ENCODE assay signal across 16 cellular contexts in genomic region chr2:6459138-6459537, GRCh38.
DNase-seq lines count a peak whose midpoint lies in the region; ATAC-seq lines count a peak whose summit lies in the region.
"Had no signal": no experiment of that assay in that cellular context is flagged by ENCODE, and none has a peak within 500 bp of the region (broad histone marks: within the 10 kb centered on the region; RNA-seq: fewer than 3 reads in every experiment).

No MANE protein-coding gene starts in this region.

- H3K9me3 Mint-ChIP-seq in stimulated activated naive CD8-positive, alpha-beta T cell treated with anti-CD3 and anti-CD28 coated beads, Interleukin-15, amount 100 ng/mL, for 72 hours: no peaks in the 10 kb centered on the region
- H3K9me3 Mint-ChIP-seq in naive thymus-derived CD4-positive, alpha-beta T cell: peaks cover 0 to 10% (median 4%) of the 10 kb centered on the region in 11 donors
- H3K9me3 Mint-ChIP-seq in stimulated activated effector memory CD8-positive, alpha-beta T cell treated with anti-CD3 and anti-CD28 coated beads, Interleukin-12 subunit alpha, Interleukin-12 subunit beta, amount 100 ng/mL, for 72 hours: peaks cover 5% of the 10 kb centered on the region

- no peaks in the 10 kb centered on the region for H3K27me3 ChIP-seq in naive thymus-derived CD4-positive, alpha-beta T cell (ENCODE audit: control insufficient read depth in 2 of 2, insufficient read depth in 2 of 2, low read length in 2 of 2)

- H3K4me3 ChIP-seq in naive thymus-derived CD4-positive, alpha-beta T cell (ENCODE audit: low read length): no peak overlapping the region

- no peak for DNase-seq in stimulated activated naive CD8-positive, alpha-beta T cell treated with anti-CD3 and anti-CD28 coated beads, Interleukin-15, amount 100 ng/mL, for 72 hours
- DNase-seq in stimulated activated naive CD8-positive, alpha-beta T cell treated with anti-CD3 and anti-CD28 coated beads, Interleukin-15, Interleukin-2, amounts not matched to agents 100 U/mL and 50 U/mL, for 24 hours: no peak
- no peak for DNase-seq in naive thymus-derived CD4-positive, alpha-beta T cell
- no peak for DNase-seq in stimulated activated effector memory CD8-positive, alpha-beta T cell treated with anti-CD3 and anti-CD28 coated beads, Interleukin-12 subunit alpha, Interleukin-12 subunit beta, amount 100 ng/mL, for 72 hours (ENCODE audit: low spot score in 2 of 2)
- DNase-seq in GM19240 (ENCODE audit: insufficient read length, low spot score): no peak
- DNase-seq in NCI-H748 treated with DMSO at 0.1 percent for 48 hours (lab: John Stamatoyannopoulos, UW): no peak
- DNase-seq: C1 segment of cervical spinal cord; CD4-positive, alpha-beta T cell; DMS153; DMS79 treated with DMSO at 0.1 percent for 48 hours; EL; HCEC 1CT; HFFc6 had no signal

- H3K36me3 Mint-ChIP-seq in naive thymus-derived CD4-positive, alpha-beta T cell: no peaks in the 10 kb centered on the region
- H3K36me3 Mint-ChIP-seq in stimulated activated effector memory CD8-positive, alpha-beta T cell treated with anti-CD3 and anti-CD28 coated beads, Interleukin-12 subunit alpha, Interleukin-12 subunit beta, amount 100 ng/mL, for 72 hours: no peaks in the 10 kb centered on the region

- intact Hi-C loops in naive thymus-derived CD4-positive, alpha-beta T cell (cut with micrococcal nuclease): no loop called here

- POLR2A ChIA-PET in naive thymus-derived CD4-positive, alpha-beta T cell (lab: Charles Lee): no interaction called here

- CTCF ChIA-PET in naive thymus-derived CD4-positive, alpha-beta T cell (lab: Charles Lee): no interaction called here

- H3K9me3 ChIP-seq in naive thymus-derived CD4-positive, alpha-beta T cell (ENCODE audit: control insufficient read depth in 2 of 3, low read length in 3 of 3): no peaks in the 10 kb centered on the region

- H3K4me1 ChIP-seq in naive thymus-derived CD4-positive, alpha-beta T cell (ENCODE audit: control insufficient read depth in 2 of 2, insufficient read depth in 2 of 2, low read length in 2 of 2): no peaks in the 10 kb centered on the region

- no peaks in the 10 kb centered on the region for H3K36me3 ChIP-seq in naive thymus-derived CD4-positive, alpha-beta T cell (ENCODE audit: control insufficient read depth in 2 of 3, insufficient read depth in 3 of 3, low read length in 3 of 3)

- no peaks in the 10 kb centered on the region for H3K4me1 Mint-ChIP-seq in stimulated activated naive CD8-positive, alpha-beta T cell treated with anti-CD3 and anti-CD28 coated beads, Interleukin-15, amount 100 ng/mL, for 72 hours
- no peaks in the 10 kb centered on the region for H3K4me1 Mint-ChIP-seq in naive thymus-derived CD4-positive, alpha-beta T cell
- no peaks in the 10 kb centered on the region for H3K4me1 Mint-ChIP-seq in stimulated activated effector memory CD8-positive, alpha-beta T cell treated with anti-CD3 and anti-CD28 coated beads, Interleukin-12 subunit alpha, Interleukin-12 subunit beta, amount 100 ng/mL, for 72 hours
- H3K4me1 Mint-ChIP-seq: B cell had no signal

- no peak overlapping the region for H3K27ac ChIP-seq in naive thymus-derived CD4-positive, alpha-beta T cell (ENCODE audit: low read depth, low read length)
- H3K27ac ChIP-seq: HL-60 had no signal

- H3K27me3 Mint-ChIP-seq in stimulated activated naive CD8-positive, alpha-beta T cell treated with anti-CD3 and anti-CD28 coated beads, Interleukin-15, amount 100 ng/mL, for 72 hours: no peaks in the 10 kb centered on the region
- H3K27me3 Mint-ChIP-seq in naive thymus-derived CD4-positive, alpha-beta T cell: peaks cover 0 to 13% (median 5%) of the 10 kb centered on the region in 5 donors
- H3K27me3 Mint-ChIP-seq: B cell had no signal

- ATAC-seq in stimulated activated naive CD8-positive, alpha-beta T cell treated with anti-CD3 and anti-CD28 coated beads, Interleukin-15, amount 100 ng/mL, for 72 hours: peak; percentile 31
- no peak for ATAC-seq in stimulated activated naive CD8-positive, alpha-beta T cell treated with anti-CD3 and anti-CD28 coated beads, Interleukin-15, Interleukin-2, amounts not matched to agents 100 U/mL and 50 U/mL, for 24 hours
- ATAC-seq in naive thymus-derived CD4-positive, alpha-beta T cell: peak; percentile 10
- peak; percentile 31 for ATAC-seq in stimulated activated effector memory CD8-positive, alpha-beta T cell treated with anti-CD3 and anti-CD28 coated beads, Interleukin-12 subunit alpha, Interleukin-12 subunit beta, amount 100 ng/mL, for 72 hours
- no peak for ATAC-seq in HG02870 (IDR thresholded peaks at IDR 0.05; ENCODE audit: unreplicated experiment)

- no peak overlapping the region for H3K27ac Mint-ChIP-seq in stimulated activated naive CD8-positive, alpha-beta T cell treated with anti-CD3 and anti-CD28 coated beads, Interleukin-15, amount 100 ng/mL, for 72 hours
- no peak overlapping the region for H3K27ac Mint-ChIP-seq in naive thymus-derived CD4-positive, alpha-beta T cell
- H3K27ac Mint-ChIP-seq in stimulated activated effector memory CD8-positive, alpha-beta T cell treated with anti-CD3 and anti-CD28 coated beads, Interleukin-12 subunit alpha, Interleukin-12 subunit beta, amount 100 ng/mL, for 72 hours: no peak overlapping the region
- H3K27ac Mint-ChIP-seq: B cell; CD4-positive, alpha-beta T cell; HFFc6 had no signal

- no peak overlapping the region for H3K4me3 Mint-ChIP-seq in stimulated activated naive CD8-positive, alpha-beta T cell treated with anti-CD3 and anti-CD28 coated beads, Interleukin-15, amount 100 ng/mL, for 72 hours
- no peak overlapping the region for H3K4me3 Mint-ChIP-seq in naive thymus-derived CD4-positive, alpha-beta T cell
- H3K4me3 Mint-ChIP-seq in stimulated activated effector memory CD8-positive, alpha-beta T cell treated with anti-CD3 and anti-CD28 coated beads, Interleukin-12 subunit alpha, Interleukin-12 subunit beta, amount 100 ng/mL, for 72 hours: no peak overlapping the region
- H3K4me3 Mint-ChIP-seq: B cell; CD4-positive, alpha-beta T cell; HFFc6 had no signal

Comparison
In these comparisons a context has a peak if more than half of its experiments do, and no peak if none do; other contexts are left out.
1. ATAC-seq: peak in stimulated activated naive CD8-positive, alpha-beta T cell treated with anti-CD3 and anti-CD28 coated beads, Interleukin-15, amount 100 ng/mL, for 72 hours (single experiment), naive thymus-derived CD4-positive, alpha-beta T cell (single experiment) and stimulated activated effector memory CD8-positive, alpha-beta T cell treated with anti-CD3 and anti-CD28 coated beads, Interleukin-12 subunit alpha, Interleukin-12 subunit beta, amount 100 ng/mL, for 72 hours (single experiment); none in stimulated activated naive CD8-positive, alpha-beta T cell treated with anti-CD3 and anti-CD28 coated beads, Interleukin-15, Interleukin-2, amounts not matched to agents 100 U/mL and 50 U/mL, for 24 hours (single experiment) and HG02870 (single experiment).